1 cellular context compared by ENCODE assay signal in the genomic region with DNA sequence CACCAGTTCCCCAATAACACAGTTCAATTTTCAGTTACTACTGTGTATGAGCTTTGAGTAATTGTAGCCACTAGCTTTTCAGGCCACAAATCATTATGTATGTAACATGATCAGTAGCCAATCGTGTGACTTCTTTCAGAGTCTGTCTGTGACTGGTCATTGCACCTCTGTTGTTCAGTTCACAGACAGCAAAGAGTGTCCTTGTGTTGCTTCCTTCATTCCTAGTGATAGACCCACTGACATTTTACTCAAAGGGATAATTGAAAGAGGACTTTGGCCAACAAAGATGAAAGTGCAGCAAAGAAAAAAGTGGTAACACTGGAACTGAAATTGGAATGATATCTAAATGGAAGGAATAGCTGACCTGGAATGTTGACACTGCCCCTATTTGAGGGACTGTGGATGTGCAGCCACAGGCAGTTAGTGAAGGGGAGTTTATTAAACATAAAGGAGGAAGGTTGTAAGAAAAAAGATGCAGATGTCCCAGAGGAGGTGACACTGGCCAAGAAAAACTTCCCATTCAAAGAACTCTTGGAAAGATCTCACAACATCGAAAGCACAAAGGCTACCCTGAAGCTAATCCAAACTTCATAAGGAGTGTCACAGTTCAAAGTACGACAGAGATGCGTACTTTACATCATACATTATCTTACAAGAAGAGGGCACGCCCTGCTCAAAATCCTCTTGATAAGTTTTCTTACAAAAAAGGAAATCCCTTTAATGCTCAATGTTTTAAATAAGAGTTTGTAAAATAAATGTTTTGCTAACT.
TF ChIP-seq lines count a peak whose summit lies in the region.

No MANE protein-coding gene starts in this region.

TF ChIP-seq in HCT116, 20 proteins besides CTCF, POLR2A, EP300 and RAD21:
- TF ChIP-seq ZBTB33 (IDR thresholded peaks at IDR 0.05; ENCODE audit: extremely low read depth, insufficient replicate concordance, low read length), result no peak
- no peak for TF ChIP-seq ZNF274 (IDR thresholded peaks at IDR 0.05; ENCODE audit: low read depth, low read length)
- no peak for TF ChIP-seq EGR1 (IDR thresholded peaks at IDR 0.05; ENCODE audit: low read depth)
- TF ChIP-seq CBX3 (IDR thresholded peaks at IDR 0.05; ENCODE audit: low read depth), result no peak
- no peak for TF ChIP-seq ZFX (IDR thresholded peaks at IDR 0.05)
- TF ChIP-seq FOSL1 (IDR thresholded peaks at IDR 0.05; ENCODE audit: low read depth), result no peak
- no peak for TF ChIP-seq SIN3A (IDR thresholded peaks at IDR 0.05; ENCODE audit: low read depth)
- no peak for TF ChIP-seq CEBPB (IDR thresholded peaks at IDR 0.05; ENCODE audit: low read depth)
